In genomic region chr21:17427157-17427556, GRCh38 we compare ENCODE assay signal across 19 cellular contexts.
DNase-seq lines count a peak whose midpoint lies in the region; ATAC-seq and TF ChIP-seq lines count a peak whose summit lies in the region.
"Had no signal": no experiment of that assay in that cellular context is flagged by ENCODE, and none has a peak within 500 bp of the region (broad histone marks: within the 10 kb centered on the region; RNA-seq: fewer than 3 reads in every experiment).

No MANE protein-coding gene starts in this region.

- H3K9me2 ChIP-seq in PC-3 (replicated peaks; ENCODE audit: low read length), result no peaks in the 10 kb centered on the region

- H3K36me3 Mint-ChIP-seq in natural killer cell treated with Interleukin-12 subunit alpha and Interleukin-12 subunit beta and Interleukin-15 and Interleukin-18, amount 100 ng/mL, for 72 hours, result no peaks in the 10 kb centered on the region
- H3K36me3 Mint-ChIP-seq in activated naive CD4-positive, alpha-beta T cell treated with anti-CD3 and anti-CD28 coated beads, Interleukin-2, amount 50 U/mL, for 72 hours, result no peaks in the 10 kb centered on the region

- H3K9ac ChIP-seq in PC-3 (ENCODE audit: low read length), result no peak overlapping the region

- H3K27ac Mint-ChIP-seq in natural killer cell treated with Interleukin-12 subunit alpha and Interleukin-12 subunit beta and Interleukin-15 and Interleukin-18, amount 100 ng/mL, for 72 hours, result no peak overlapping the region
- no peak overlapping the region for H3K27ac Mint-ChIP-seq in activated naive CD4-positive, alpha-beta T cell treated with anti-CD3 and anti-CD28 coated beads, Interleukin-2, amount 50 U/mL, for 72 hours

- H3K4me3 Mint-ChIP-seq in natural killer cell treated with Interleukin-12 subunit alpha and Interleukin-12 subunit beta and Interleukin-15 and Interleukin-18, amount 100 ng/mL, for 72 hours, result no peak overlapping the region

- no peak for TF ChIP-seq CTCF in PC-3 (conservative IDR thresholded peaks at IDR 0.05; ENCODE audit: low read depth, low read length)

- H3K9me3 Mint-ChIP-seq in natural killer cell treated with Interleukin-12 subunit alpha and Interleukin-12 subunit beta and Interleukin-15 and Interleukin-18, amount 100 ng/mL, for 72 hours, result peaks cover 3% of the 10 kb centered on the region
- no peaks in the 10 kb centered on the region for H3K9me3 Mint-ChIP-seq in activated naive CD4-positive, alpha-beta T cell treated with anti-CD3 and anti-CD28 coated beads, Interleukin-2, amount 50 U/mL, for 72 hours

- POLR2A ChIA-PET in PC-3 (lab: Charles Lee; ENCODE audit: unreplicated experiment), result no interaction called here

- H3F3A ChIP-seq in PC-3 (ENCODE audit: low read length, unreplicated experiment), result no peaks in the 10 kb centered on the region

- no peaks in the 10 kb centered on the region for H3K36me3 ChIP-seq in PC-3 (ENCODE audit: low read depth, low read length)

- H3K4me2 ChIP-seq in PC-3 (ENCODE audit: low read length), result no peak overlapping the region

- ATAC-seq in PC-3 (no peak), GM21447 (IDR thresholded peaks at IDR 0.05; ENCODE audit: unreplicated experiment) (no peak)
- no peak for ATAC-seq in natural killer cell treated with Interleukin-12 subunit alpha and Interleukin-12 subunit beta and Interleukin-15 and Interleukin-18, amount 100 ng/mL, for 72 hours
- ATAC-seq in activated naive CD4-positive, alpha-beta T cell treated with anti-CD3 and anti-CD28 coated beads, Interleukin-2, amount 50 U/mL, for 72 hours, result no peak

- H3K9me3 ChIP-seq in PC-3 (ENCODE audit: low read length), result no peaks in the 10 kb centered on the region

- H3K4me1 Mint-ChIP-seq in natural killer cell treated with Interleukin-12 subunit alpha and Interleukin-12 subunit beta and Interleukin-15 and Interleukin-18, amount 100 ng/mL, for 72 hours (ENCODE audit: low read depth in 2 of 2), result no peaks in the 10 kb centered on the region

- BruUV-seq in PC-3 (replicated peaks; lab: Mats Ljungman, UMichigan), result no TSS peak

- CTCF ChIA-PET in PC-3 (lab: Charles Lee), result no interaction called here

- H3K27ac ChIP-seq in PC-3 (ENCODE audit: low read length), result no peak overlapping the region
- H3K27ac ChIP-seq: C4-2B had no signal

- peak; percentile 39 for DNase-seq in RPMI7951 (ENCODE audit: low read depth)
- DNase-seq in foreskin melanocyte, result peak; percentile 89
- peak; percentile 72 for DNase-seq in midbrain (lab: John Stamatoyannopoulos, UW)
- DNase-seq in superior temporal gyrus (ENCODE audit: extremely low spot score), result peak; percentile 95
- DNase-seq in PC-3, result no peak
- DNase-seq in natural killer cell treated with Interleukin-12 subunit alpha and Interleukin-12 subunit beta and Interleukin-15 and Interleukin-18, amount 100 ng/mL, for 72 hours (ENCODE audit: low spot score), result no peak
- no peak for DNase-seq in activated naive CD4-positive, alpha-beta T cell treated with anti-CD3 and anti-CD28 coated beads, Interleukin-2, amount 50 U/mL, for 72 hours (ENCODE audit: low spot score in 2 of 2)
- DNase-seq: DMS53, GDM1, KG1, NCI-H1092, NCI-H1436, NCI-H1930, NCI-H2227 treated with DMSO at 0.1 percent for 48 hours, NCI-H510A, NCI-H748 treated with DMSO at 0.1 percent for 48 hours, Right ventricle myocardium superior had no signal

- intact Hi-C loops in PC-3 (cut with micrococcal nuclease), result no loop called here

- H4K20me1 ChIP-seq in PC-3 (ENCODE audit: low read length), result no peaks in the 10 kb centered on the region

- H3K4me1 ChIP-seq in PC-3 (ENCODE audit: insufficient read depth, low read length), result no peaks in the 10 kb centered on the region

- H3K4me3 ChIP-seq in PC-3 (ENCODE audit: low read length), result no peak overlapping the region

- no peaks in the 10 kb centered on the region for H3K27me3 ChIP-seq in PC-3 (ENCODE audit: low read length)

- no peak overlapping the region for H2AFZ ChIP-seq in PC-3 (ENCODE audit: low read length)

- no peaks in the 10 kb centered on the region for H3K27me3 Mint-ChIP-seq in natural killer cell treated with Interleukin-12 subunit alpha and Interleukin-12 subunit beta and Interleukin-15 and Interleukin-18, amount 100 ng/mL, for 72 hours

- H3K79me2 ChIP-seq in PC-3 (ENCODE audit: low read length), result no peaks in the 10 kb centered on the region

Comparison
In these comparisons a context has a peak if more than half of its experiments do, and no peak if none do; other contexts are left out.
1. DNase-seq: peak in RPMI7951 (single experiment), foreskin melanocyte (single experiment), midbrain (single experiment) and superior temporal gyrus (single experiment); none in PC-3 (single experiment), natural killer cell treated with Interleukin-12 subunit alpha and Interleukin-12 subunit beta and Interleukin-15 and Interleukin-18, amount 100 ng/mL, for 72 hours (single experiment) and activated naive CD4-positive, alpha-beta T cell treated with anti-CD3 and anti-CD28 coated beads, Interleukin-2, amount 50 U/mL, for 72 hours (0 of 2).